20 cellular contexts compared by ENCODE assay signal in the genomic region with DNA sequence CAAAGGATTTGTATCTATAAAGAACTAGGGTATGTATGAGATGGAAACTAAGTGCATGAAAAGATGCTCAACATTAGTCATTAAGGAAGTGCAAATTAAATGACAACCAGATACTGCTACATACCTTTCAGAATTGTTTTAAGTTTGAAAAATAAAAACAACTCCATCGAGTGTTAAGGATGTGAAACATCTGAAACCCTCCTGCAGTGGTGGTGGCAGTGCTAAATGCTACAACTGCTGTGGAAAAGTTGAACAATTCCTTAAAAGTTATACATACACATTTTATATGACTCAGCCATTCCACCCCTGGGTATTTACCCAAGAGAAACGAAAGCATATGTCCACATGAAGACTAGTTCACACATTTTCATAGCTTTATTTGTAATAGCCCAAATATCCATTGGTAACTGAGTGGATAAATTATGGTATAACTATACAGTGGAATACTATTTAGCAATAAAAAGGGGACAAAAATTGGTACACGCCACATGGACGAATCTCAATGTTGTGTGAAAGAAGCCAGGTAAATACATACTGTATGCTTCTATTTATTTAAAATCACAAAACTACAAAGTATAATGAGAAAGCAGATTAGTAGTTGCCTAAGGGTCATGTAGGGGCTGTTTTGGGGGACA. TPM values are rescaled to one million over a fixed set of nuclear protein-coding genes. Genes with fewer than 3 reads are reported as not detected.
DNase-seq lines count a peak whose midpoint lies in the region; ATAC-seq, FAIRE-seq and TF ChIP-seq lines count a peak whose summit lies in the region.
"Had no signal": no experiment of that assay in that cellular context is flagged by ENCODE, and none has a peak within 500 bp of the region (broad histone marks: within the 10 kb centered on the region; RNA-seq: fewer than 3 reads in every experiment).

No MANE protein-coding gene starts in this region.

- peak overlapping the region; percentile 44 for H3K27ac Mint-ChIP-seq in activated T-helper 17 cell treated with anti-CD3 and anti-CD28 coated beads, Interleukin-2, amount 50 U/mL, for 72 hours
- H3K27ac Mint-ChIP-seq: mesothelial cell of epicardium, nephron progenitor cell had no signal

- peak overlapping the region; percentile 5 for H3K4me3 Mint-ChIP-seq in activated T-helper 17 cell treated with anti-CD3 and anti-CD28 coated beads, Interleukin-2, amount 50 U/mL, for 72 hours
- H3K4me3 Mint-ChIP-seq: mesothelial cell of epicardium, nephron progenitor cell had no signal

- H3K27me3 Mint-ChIP-seq in activated T-helper 17 cell treated with anti-CD3 and anti-CD28 coated beads, Interleukin-2, amount 50 U/mL, for 72 hours = no peaks in the 10 kb centered on the region

- no peaks in the 10 kb centered on the region for H3K9me3 Mint-ChIP-seq in activated T-helper 17 cell treated with anti-CD3 and anti-CD28 coated beads, Interleukin-2, amount 50 U/mL, for 72 hours
- H3K9me3 Mint-ChIP-seq: nephron progenitor cell had no signal

- no peak overlapping the region for H3K4me3 ChIP-seq in fibroblast of villous mesenchyme (ENCODE audit: low read depth, low read length)
- H3K4me3 ChIP-seq: PC-9, psoas muscle, SJSA1, spleen, upper lobe of right lung had no signal

- ATAC-seq in activated T-helper 17 cell treated with anti-CD3 and anti-CD28 coated beads, Interleukin-2, amount 50 U/mL, for 72 hours (replicated peaks) = peak; percentile 92
- ATAC-seq in GM18519 (IDR thresholded peaks at IDR 0.05; ENCODE audit: low FRiP score, unreplicated experiment) = no peak
- ATAC-seq: psoas muscle, upper lobe of right lung had no signal

- peak; percentile 28 for DNase-seq in activated CD4-positive, alpha-beta T cell treated with anti-CD3 and anti-CD28 coated beads for 48 hours
- DNase-seq in activated CD4-positive, alpha-beta T cell treated with anti-CD3 and anti-CD28 coated beads, Interleukin-2, amount 50 U/mL, for 48 hours = no peak
- DNase-seq in GM12892 (ENCODE audit: insufficient read length) (no peak), fibroblast of villous mesenchyme (ENCODE audit: low read depth) (peak; percentile 18), kidney tubule cell (ENCODE audit: low spot score) (no peak), RCC 7860 (ENCODE audit: low spot score) (no peak)
- DNase-seq: activated CD4-positive, CD25-positive, alpha-beta regulatory T cell treated with anti-CD3 and anti-CD28 coated beads, Interleukin-2, amount 50 U/mL, for 72 hours; NCI-H748 treated with DMSO at 0.1 percent for 48 hours; nephron progenitor cell; PC-9; psoas muscle; spleen; upper lobe of right lung had no signal

- peaks cover 54% of the 10 kb centered on the region for H3K36me3 Mint-ChIP-seq in activated T-helper 17 cell treated with anti-CD3 and anti-CD28 coated beads, Interleukin-2, amount 50 U/mL, for 72 hours (ENCODE audit: low read depth)

- TF ChIP-seq CTCF in fibroblast of villous mesenchyme (IDR thresholded peaks at IDR 0.05; ENCODE audit: insufficient read depth, low read depth, low read length) = no peak

- no peak for FAIRE-seq in GM12892 (lab: Jason Lieb, UNC)
- FAIRE-seq in RCC 7860 (lab: Jason Lieb, UNC) = no peak
- FAIRE-seq: frontal cortex had no signal

- peaks cover 14% of the 10 kb centered on the region for H3K4me1 Mint-ChIP-seq in activated T-helper 17 cell treated with anti-CD3 and anti-CD28 coated beads, Interleukin-2, amount 50 U/mL, for 72 hours
- H3K4me1 Mint-ChIP-seq: mesothelial cell of epicardium, nephron progenitor cell had no signal

- 0 out of 2 replicates have a peak, but pooled peaks have one; percentile 9 for TF ChIP-seq POLR2A in GM12892 (IDR thresholded peaks at IDR 0.05; ENCODE audit: low read depth, low read length)

RNA-seq across cellular contexts. Expression of a gene that starts 10.6 kb away (rescaled TPM):
- not detected for polyA plus RNA-seq in GM12892 (2012; ENCODE audit: missing spikeins)
- under 1 TPM; 0.43 to 0.45 TPM for total RNA-seq in activated T-helper 17 cell treated with anti-CD3 and anti-CD28 coated beads, Interleukin-2, amount 50 U/mL, for 72 hours
- not detected in 2 replicates for total RNA-seq in fibroblast of villous mesenchyme
- total RNA-seq: frontal cortex, HT-29, LHCN-M2, mesothelial cell of epicardium, PC-9, psoas muscle, SJSA1, upper lobe of right lung had no signal
- polyA plus RNA-seq: psoas muscle had no signal

RNA-seq across cellular contexts. Expression of a gene that starts 13.4 kb away (rescaled TPM):
- 56.7 TPM for polyA plus RNA-seq in GM12892 (2012; ENCODE audit: missing spikeins)
- 10 to 100 TPM; 61.3 to 80.4 TPM for total RNA-seq in activated T-helper 17 cell treated with anti-CD3 and anti-CD28 coated beads, Interleukin-2, amount 50 U/mL, for 72 hours
- total RNA-seq in fibroblast of villous mesenchyme = 23.5 and 24.2 TPM in 2 replicates

Comparison
In these comparisons a context has a peak if more than half of its experiments do, and no peak if none do; other contexts are left out.
1. DNase-seq: peak in activated CD4-positive, alpha-beta T cell treated with anti-CD3 and anti-CD28 coated beads for 48 hours (single experiment) and fibroblast of villous mesenchyme (single experiment); none in activated CD4-positive, alpha-beta T cell treated with anti-CD3 and anti-CD28 coated beads, Interleukin-2, amount 50 U/mL, for 48 hours (0 of 2), GM12892 (single experiment), kidney tubule cell (single experiment) and RCC 7860 (single experiment).